ENCODE assay signal across 10 cellular contexts in the genomic region with DNA sequence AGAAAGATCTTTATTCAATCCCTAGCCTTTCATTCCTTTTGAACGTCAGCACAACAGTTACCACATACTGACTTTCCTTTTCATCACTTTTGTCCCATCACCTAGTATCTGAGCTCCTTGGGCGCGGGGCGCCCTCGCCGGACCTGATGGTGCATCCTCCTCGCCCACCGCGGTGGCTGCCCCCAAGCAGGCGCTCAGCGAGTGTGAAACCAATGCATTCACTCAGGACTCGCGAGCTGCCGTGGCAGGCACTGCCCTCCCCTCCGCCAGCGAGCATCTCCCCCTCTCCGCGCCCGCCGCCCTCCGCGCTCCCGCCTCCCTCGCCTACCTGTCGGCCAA. TPM values are rescaled to one million over a fixed set of nuclear protein-coding genes. Genes with fewer than 3 reads are reported as not detected.
DNase-seq lines count a peak whose midpoint lies in the region; ATAC-seq and TF ChIP-seq lines count a peak whose summit lies in the region.
"Had no signal": no experiment of that assay in that cellular context is flagged by ENCODE, and none has a peak within 500 bp of the region (broad histone marks: within the 10 kb centered on the region; RNA-seq: fewer than 3 reads in every experiment).

No MANE protein-coding gene starts in this region.

- H3K4me3 Mint-ChIP-seq in Caco-2 (ENCODE audit: unreplicated experiment) = no peak overlapping the region
- H3K4me3 Mint-ChIP-seq: IgD-negative memory B cell, naive B cell had no signal

- CTCF ChIA-PET in Caco-2 (lab: Charles Lee) = interaction anchor here (1.2 to 1.9 kb wide), 3 partner anchors 53 to 95 kb away, joined by 5 to 7 read pairs (median 7); a partner anchor contains a TSS

- POLR2A ChIA-PET in Caco-2 (lab: Charles Lee) = interaction anchor here (1.0 to 1.5 kb wide), 4 partner anchors 48 to 175 kb away, joined by 3 to 6 read pairs (median 3); a partner anchor contains a TSS

- intact Hi-C loops in Caco-2 (cut with micrococcal nuclease; ENCODE audit: unreplicated experiment) (no loop called here), aorta (cut with DNase I) (loop anchor here in 1 of 2 donors (2.0 kb wide), 1 partner anchor 28 kb away; a partner anchor contains a TSS)

- H3K36me3 Mint-ChIP-seq in Caco-2 (ENCODE audit: insufficient read depth, unreplicated experiment) = peaks cover 43% of the 10 kb centered on the region

- BruUV-seq in Caco-2 (replicated peaks; lab: Mats Ljungman, UMichigan) = no TSS peak

- 0% methylated on average over 23 to 25 of the region's 25 CpGs for WGBS in aorta, 2 donors

- H3K4me3 ChIP-seq in Caco-2 (ENCODE audit: low read depth, low read length) = peak overlapping the region; percentile 97
- peak overlapping the region; percentile 92 for H3K4me3 ChIP-seq in adipocyte (ENCODE audit: low read length)
- H3K4me3 ChIP-seq in kidney epithelial cell (ENCODE audit: low read depth, low read length) = peak overlapping the region; percentile 83
- peak overlapping the region; percentile 61 to 81 for H3K4me3 ChIP-seq in aorta (ENCODE audit: low read length in 2 of 2)

- DNase-seq in Caco-2 (no peak), adipocyte (ENCODE audit: low read depth) (no peak), kidney epithelial cell (ENCODE audit: low read depth) (no peak), aorta (no peak)

- peaks cover 10% of the 10 kb centered on the region for H3K4me1 ChIP-seq in Caco-2
- peaks cover 14% of the 10 kb centered on the region for H3K4me1 ChIP-seq in adipocyte (ENCODE audit: control insufficient read depth, insufficient read depth, low read length)
- peaks cover 0 to 4% of the 10 kb centered on the region in 2 donors for H3K4me1 ChIP-seq in aorta (ENCODE audit: control insufficient read depth in 1 of 2, insufficient read depth in 2 of 2, low read length in 2 of 2)

- peaks cover 6% of the 10 kb centered on the region for H3K36me3 ChIP-seq in Caco-2 (ENCODE audit: control insufficient read depth, insufficient read depth, low read length)
- H3K36me3 ChIP-seq in adipocyte (ENCODE audit: control insufficient read depth, insufficient read depth, low read length, severe bottlenecking) = peaks cover 30% of the 10 kb centered on the region
- no peaks in the 10 kb centered on the region for H3K36me3 ChIP-seq in kidney epithelial cell (ENCODE audit: control insufficient read depth, insufficient read depth, low read length)
- H3K36me3 ChIP-seq in aorta (ENCODE audit: control insufficient read depth in 1 of 2, insufficient read depth in 2 of 2, low read length in 1 of 2) = no peaks in the 10 kb centered on the region

- H3K27ac Mint-ChIP-seq in Caco-2 (ENCODE audit: unreplicated experiment) = no peak overlapping the region
- H3K27ac Mint-ChIP-seq: IgD-negative memory B cell had no signal

- H3K9me3 ChIP-seq in Caco-2 (no peaks in the 10 kb centered on the region), adipocyte (ENCODE audit: control insufficient read depth, low read length) (no peaks in the 10 kb centered on the region), aorta (ENCODE audit: control insufficient read depth, low read length) (no peaks in the 10 kb centered on the region)

- peak overlapping the region; percentile 96 for H3K9ac ChIP-seq in adipocyte (ENCODE audit: low read length)

- H3K27me3 Mint-ChIP-seq in Caco-2 (ENCODE audit: insufficient read depth, unreplicated experiment) = no peaks in the 10 kb centered on the region
- H3K27me3 Mint-ChIP-seq: IgD-negative memory B cell, naive B cell had no signal

- H3K27me3 ChIP-seq in Caco-2 (replicated peaks; ENCODE audit: control insufficient read depth, insufficient read depth, low read length) = no peaks in the 10 kb centered on the region
- H3K27me3 ChIP-seq in adipocyte (replicated peaks; ENCODE audit: control insufficient read depth, insufficient read depth, low read length) = no peaks in the 10 kb centered on the region
- H3K27me3 ChIP-seq in kidney epithelial cell (ENCODE audit: control insufficient read depth, insufficient read depth, low read length) = no peaks in the 10 kb centered on the region
- H3K27me3 ChIP-seq in aorta (ENCODE audit: control insufficient read depth in 1 of 2, insufficient read depth in 2 of 2, low read length in 1 of 2) = no peaks in the 10 kb centered on the region

- H3K4me1 Mint-ChIP-seq in Caco-2 (ENCODE audit: low read depth, unreplicated experiment) = peaks cover 7% of the 10 kb centered on the region

- ATAC-seq in HG02623 (IDR thresholded peaks at IDR 0.05; ENCODE audit: unreplicated experiment) (peak; percentile 14), aorta (ENCODE audit: low FRiP score) (peak; percentile 63), GM21529 (IDR thresholded peaks at IDR 0.05; ENCODE audit: unreplicated experiment) (no peak), HG02840 (IDR thresholded peaks at IDR 0.05; ENCODE audit: low FRiP score, unreplicated experiment) (no peak), HG02870 (IDR thresholded peaks at IDR 0.05; ENCODE audit: unreplicated experiment) (no peak)

- no peak for TF ChIP-seq CTCF in Caco-2 (IDR thresholded peaks at IDR 0.05; ENCODE audit: insufficient read depth in 1 of 2, low read depth in 1 of 2, low read length in 1 of 2, severe bottlenecking in 1 of 2, unreplicated experiment in 1 of 2)
- TF ChIP-seq CTCF in kidney epithelial cell (IDR thresholded peaks at IDR 0.05; ENCODE audit: insufficient read depth, low read length, poor library complexity, severe bottlenecking) = no peak

- H3K9me3 Mint-ChIP-seq in Caco-2 (ENCODE audit: unreplicated experiment) = no peaks in the 10 kb centered on the region
- H3K9me3 Mint-ChIP-seq: IgD-negative memory B cell, naive B cell had no signal

- no peak overlapping the region for H3K27ac ChIP-seq in aorta (ENCODE audit: low read depth in 1 of 2, low read length in 2 of 2)

RNA-seq across cellular contexts. Expression of a gene that starts 0.8 kb away (rescaled TPM):
- total RNA-seq in Caco-2 (2022) (20.3 and 22.2 TPM in 2 replicates), kidney epithelial cell (28.3 and 29.2 TPM in 2 replicates), aorta (10 to 100 TPM; 11.9 TPM)
- 1 to 10 TPM; 1.0 to 1.8 TPM for polyA plus RNA-seq in aorta

RNA-seq across cellular contexts. Expression of a gene that starts 26.8 kb away (rescaled TPM):
- total RNA-seq in Caco-2 (2022) = not detected in 2 replicates
- total RNA-seq in kidney epithelial cell = not detected in 2 replicates
- under 1 TPM; 0.36 TPM for total RNA-seq in aorta
- polyA plus RNA-seq in aorta = under 1 TPM in 1 of 2 donors, not detected in 1; 0.97 TPM

RNA-seq across cellular contexts. Expression of a gene that starts 28.4 kb away (rescaled TPM):
- 85.4 and 94.5 TPM in 2 replicates for total RNA-seq in Caco-2 (2022)
- total RNA-seq in kidney epithelial cell = 60.2 and 61.5 TPM in 2 replicates
- 10 to 100 TPM; 43.5 to 64.3 TPM for total RNA-seq in aorta
- polyA plus RNA-seq in aorta = 100 to 1,000 TPM; 100 to 155 TPM

RNA-seq across cellular contexts. Expression of a gene that starts 51.7 kb away (rescaled TPM):
- 112 and 132 TPM in 2 replicates for total RNA-seq in Caco-2 (2022)
- 152 and 157 TPM in 2 replicates for total RNA-seq in kidney epithelial cell
- 100 to 1,000 TPM; 140 to 172 TPM for total RNA-seq in aorta
- polyA plus RNA-seq in aorta = 100 to 1,000 TPM in 1 of 2 donors, 10 to 100 TPM in 1; 70.5 to 260 TPM
- polyA plus RNA-seq: IgD-negative memory B cell had no signal

RNA-seq across cellular contexts. Expression of a gene that starts 52.7 kb away (rescaled TPM):
- total RNA-seq in Caco-2 (2022) (34.1 and 39.2 TPM in 2 replicates), kidney epithelial cell (50.5 and 58.4 TPM in 2 replicates), aorta (10 to 100 TPM; 14.4 to 19.6 TPM)
- 10 to 100 TPM; 10.5 to 15.1 TPM for polyA plus RNA-seq in aorta

Comparison
In these comparisons a context has a peak if more than half of its experiments do, and no peak if none do; other contexts are left out.
1. ATAC-seq: peak in HG02623 (single experiment) and aorta (single experiment); none in GM21529 (single experiment), HG02840 (single experiment) and HG02870 (single experiment).
2. Peak in every context shown above with its lines, with median percentiles within 50 percentile points of each other: H3K4me3 ChIP-seq.